In genomic region chr10:128008521-128009250, GRCh38 we compare ENCODE assay signal across 25 cellular contexts.
DNase-seq lines count a peak whose midpoint lies in the region; ATAC-seq and TF ChIP-seq lines count a peak whose summit lies in the region.
"Had no signal": no experiment of that assay in that cellular context is flagged by ENCODE, and none has a peak within 500 bp of the region (broad histone marks: within the 10 kb centered on the region; RNA-seq: fewer than 3 reads in every experiment).

No MANE protein-coding gene starts in this region.

- intact Hi-C loops in left lung (cut with DNase I) (no loop called here), sigmoid colon (cut with DNase I) (no loop called here)

- H3K36me3 ChIP-seq in left lung (no peaks in the 10 kb centered on the region), sigmoid colon (no peaks in the 10 kb centered on the region), hepatocyte (replicated peaks; ENCODE audit: insufficient read depth, low read depth) (no peaks in the 10 kb centered on the region)

- TF ChIP-seq CTCF in endothelial cell (IDR thresholded peaks at IDR 0.05; ENCODE audit: unreplicated experiment) (no peak), left lung (IDR thresholded peaks at IDR 0.05) (no peak), sigmoid colon (IDR thresholded peaks at IDR 0.05) (no peak), omental fat pad (IDR thresholded peaks at IDR 0.05) (no peak), hepatocyte (IDR thresholded peaks at IDR 0.05; ENCODE audit: poor library complexity) (no peak)

- no peaks in the 10 kb centered on the region for H4K20me1 ChIP-seq in hepatocyte (ENCODE audit: insufficient read depth, poor library complexity, severe bottlenecking)
- H4K20me1 ChIP-seq: BLaER1 had no signal

- peaks cover 37% of the 10 kb centered on the region for H3K4me1 Mint-ChIP-seq in endothelial cell (ENCODE audit: unreplicated experiment)

- no peaks in the 10 kb centered on the region for H3K9me3 Mint-ChIP-seq in endothelial cell (ENCODE audit: unreplicated experiment)
- H3K9me3 Mint-ChIP-seq: IgD-negative memory B cell had no signal

- no peaks in the 10 kb centered on the region for H3K9me2 ChIP-seq in hepatocyte (replicated peaks; ENCODE audit: insufficient read depth)

- no peak for ATAC-seq in activated CD4-positive, CD25-positive, alpha-beta regulatory T cell treated with anti-CD3 and anti-CD28 coated beads, Interleukin-2, amount 50 U/mL, for 24 hours
- ATAC-seq in left lung, result peak; percentile 24
- no peak for ATAC-seq in omental fat pad (ENCODE audit: low FRiP score)
- ATAC-seq: HCT116 had no signal

- DNase-seq in activated CD4-positive, CD25-positive, alpha-beta regulatory T cell treated with anti-CD3 and anti-CD28 coated beads, Interleukin-2, amount 50 U/mL, for 72 hours, result peak; percentile 9
- DNase-seq in endothelial cell (ENCODE audit: low spot score) (no peak), left lung (no peak), sigmoid colon (peak; percentile 48), omental fat pad (ENCODE audit: low spot score) (no peak), D341Med (ENCODE audit: low spot score) (no peak), hepatocyte (ENCODE audit: low spot score) (no peak)
- DNase-seq: ACHN; Caco-2; CD4-positive, alpha-beta memory T cell; GOT3; NCI-H1105; NCI-H146; NCI-H2029; NCI-H226; NCI-H510A treated with DMSO at 0.1 percent for 48 hours; NCI-H748 treated with DMSO at 0.1 percent for 48 hours; PC-9; RPMI8226; SIG-M5 had no signal

- H3K27ac Mint-ChIP-seq in endothelial cell (ENCODE audit: unreplicated experiment), result peak overlapping the region; percentile 42
- H3K27ac Mint-ChIP-seq: CD4-positive, alpha-beta memory T cell; IgD-negative memory B cell had no signal

- no peaks in the 10 kb centered on the region for H3K79me2 ChIP-seq in hepatocyte

- H3K36me3 Mint-ChIP-seq in endothelial cell (ENCODE audit: low read depth, unreplicated experiment), result peaks cover 4% of the 10 kb centered on the region
- H3K36me3 Mint-ChIP-seq: CD4-positive, alpha-beta memory T cell had no signal

- H3K27me3 ChIP-seq in left lung (no peaks in the 10 kb centered on the region), sigmoid colon (peaks cover 0 to 3% (median 0%) of the 10 kb centered on the region in 3 donors), hepatocyte (no peaks in the 10 kb centered on the region)
- H3K27me3 ChIP-seq: BLaER1 had no signal

- H3K27me3 Mint-ChIP-seq in endothelial cell (ENCODE audit: unreplicated experiment), result peaks cover 9% of the 10 kb centered on the region

- no peak overlapping the region for H3K4me3 Mint-ChIP-seq in endothelial cell (ENCODE audit: unreplicated experiment)
- H3K4me3 Mint-ChIP-seq: CD4-positive, alpha-beta memory T cell; IgD-negative memory B cell had no signal

- H3K27ac ChIP-seq in left lung (peak overlapping the region; percentile 24 to 40), sigmoid colon (peak overlapping the region in 2 of 4 donors; percentile 34 to 40), hepatocyte (no peak overlapping the region)
- H3K27ac ChIP-seq: 22Rv1, BLaER1, PC-9 had no signal

- no peak for TF ChIP-seq EP300 in sigmoid colon (IDR thresholded peaks at IDR 0.05)

- no peak overlapping the region for H3K4me3 ChIP-seq in left lung
- no peak overlapping the region for H3K4me3 ChIP-seq in sigmoid colon
- H3K4me3 ChIP-seq in hepatocyte, result no peak overlapping the region
- H3K4me3 ChIP-seq: BLaER1, PC-9 had no signal

- no peaks in the 10 kb centered on the region for H3K9me3 ChIP-seq in left lung
- no peaks in the 10 kb centered on the region for H3K9me3 ChIP-seq in sigmoid colon
- no peaks in the 10 kb centered on the region for H3K9me3 ChIP-seq in hepatocyte (ENCODE audit: low read depth)
- H3K9me3 ChIP-seq: BLaER1, Caco-2 had no signal

- H3K4me1 ChIP-seq in left lung, result peaks cover 31 to 47% of the 10 kb centered on the region in 2 donors
- peaks cover 0 to 4% (median 2%) of the 10 kb centered on the region in 4 donors for H3K4me1 ChIP-seq in sigmoid colon
- no peaks in the 10 kb centered on the region for H3K4me1 ChIP-seq in hepatocyte (ENCODE audit: insufficient read depth)
- H3K4me1 ChIP-seq: Caco-2 had no signal

- no peak for TF ChIP-seq POLR2A in sigmoid colon (IDR thresholded peaks at IDR 0.05)

- no peak overlapping the region for H2AFZ ChIP-seq in hepatocyte
- H2AFZ ChIP-seq: PC-9 had no signal

- H3K4me2 ChIP-seq in hepatocyte, result no peak overlapping the region
- H3K4me2 ChIP-seq: PC-9 had no signal

- 87 to 92% methylated on average over 8 of the region's 8 CpGs for WGBS in sigmoid colon, 2 donors
- WGBS in hepatocyte (ENCODE audit: low lambda C conversion rate, missing lambda C conversion rate), result 70% methylated on average over 8 of the region's 8 CpGs

Comparison
In these comparisons a context has a peak if more than half of its experiments do, and no peak if none do; other contexts are left out.
1. DNase-seq: peak in activated CD4-positive, CD25-positive, alpha-beta regulatory T cell treated with anti-CD3 and anti-CD28 coated beads, Interleukin-2, amount 50 U/mL, for 72 hours (single experiment) and sigmoid colon (single experiment); none in endothelial cell (single experiment), left lung (0 of 2), omental fat pad (single experiment), D341Med (single experiment) and hepatocyte (single experiment).